ENCODE assay signal across 10 cellular contexts in genomic region chr1:231512147-231512698, GRCh38. TPM values are rescaled to one million over a fixed set of nuclear protein-coding genes. Genes with fewer than 3 reads are reported as not detected.
DNase-seq lines count a peak whose midpoint lies in the region; ATAC-seq, FAIRE-seq and TF ChIP-seq lines count a peak whose summit lies in the region.
"Had no signal": no experiment of that assay in that cellular context is flagged by ENCODE, and none has a peak within 500 bp of the region (broad histone marks: within the 10 kb centered on the region; RNA-seq: fewer than 3 reads in every experiment).

No MANE protein-coding gene starts in this region.

- ATAC-seq in HepG2 (peak; percentile 76), right lobe of liver (no peak), body of pancreas (no peak)

- POLR2A ChIA-PET in HepG2 (lab: Yijun Ruan, JAX) = no interaction called here

- no peak overlapping the region for H3K9ac ChIP-seq in HepG2 (ENCODE audit: insufficient read depth, low read depth, low read length)

- no peak for TF ChIP-seq RAD21 in HepG2 (CRISPR knock-in tag; IDR thresholded peaks at IDR 0.05)

- H4K20me1 ChIP-seq in HepG2 (ENCODE audit: insufficient read depth, low read length) = no peaks in the 10 kb centered on the region

- H3K4me2 ChIP-seq in HepG2 (ENCODE audit: low read depth, low read length) = peak overlapping the region; percentile 53

- peak overlapping the region in 2 of 3 experiments; percentile 12 to 20; a peak in 2 of 6 replicates for H3K4me3 ChIP-seq in HepG2 (replicated peaks in 1 of 3; ENCODE audit: insufficient read depth in 1 of 3, low read depth in 2 of 3, low read length in 3 of 3)
- no peak overlapping the region for H3K4me3 ChIP-seq in right lobe of liver
- no peak overlapping the region for H3K4me3 ChIP-seq in epithelial cell of esophagus (ENCODE audit: low read length)
- no peak overlapping the region for H3K4me3 ChIP-seq in body of pancreas
- H3K4me3 ChIP-seq in esophagus squamous epithelium = no peak overlapping the region

- H3K27ac ChIP-seq in HepG2 (ENCODE audit: extremely low read length, insufficient read depth, low read length) = no peak overlapping the region
- no peak overlapping the region for H3K27ac ChIP-seq in right lobe of liver
- no peak overlapping the region for H3K27ac ChIP-seq in body of pancreas
- peak overlapping the region in 1 of 4 donors; percentile 22 for H3K27ac ChIP-seq in esophagus squamous epithelium

- no peaks in the 10 kb centered on the region for H3K9me3 ChIP-seq in HepG2 (ENCODE audit: low read length)
- H3K9me3 ChIP-seq in right lobe of liver = no peaks in the 10 kb centered on the region
- H3K9me3 ChIP-seq in body of pancreas = no peaks in the 10 kb centered on the region
- H3K9me3 ChIP-seq in esophagus squamous epithelium = no peaks in the 10 kb centered on the region
- H3K9me3 ChIP-seq: BE2C had no signal

- BruUV-seq in HepG2 (replicated peaks; lab: Mats Ljungman, UMichigan) = no TSS peak

- in situ Hi-C loops in HepG2 (cut with HindIII; ENCODE audit: extremely low pct_ligation_motif_present, low pct_unique_long_range_greater_than_20kb) = no loop called here

- intact Hi-C loops in HepG2 (cut with micrococcal nuclease; ENCODE audit: unreplicated experiment) (no loop called here), right lobe of liver (cut with DNase I) (no loop called here), body of pancreas (cut with DNase I) (loop anchor here (10.0 kb wide), 1 partner anchor 77 kb away; no protein-coding TSS in a partner anchor), esophagus squamous epithelium (cut with DNase I) (no loop called here)

- WGBS in HepG2 (ENCODE audit: low lambda C conversion rate) = 34% methylated on average over 2 of the region's 2 CpGs
- WGBS in right lobe of liver (ENCODE audit: insufficient coverage, low coverage, low lambda C conversion rate, missing lambda C conversion rate) = 81% methylated on average over 2 of the region's 2 CpGs
- 81 to 93% methylated on average over 2 of the region's 2 CpGs for WGBS in body of pancreas, 2 donors
- WGBS in esophagus squamous epithelium, 2 donors = 53% methylated on average over 2 of the region's 2 CpGs

- no peak for FAIRE-seq in HepG2 (lab: Jason Lieb, UNC)

- CTCF ChIA-PET in HepG2 (lab: Yijun Ruan, JAX; ENCODE audit: low intra/inter-chr PET ratio, low total read pairs) = no interaction called here

- DNase-seq in HepG2 (ENCODE audit: low spot score) (peak; percentile 91), right lobe of liver (no peak), HT1080 (ENCODE audit: low read depth) (peak; percentile 77), epithelial cell of esophagus (ENCODE audit: low read depth) (peak; percentile 44), body of pancreas (no peak), AML-193 (lab: John Stamatoyannopoulos, UW) (no peak), esophagus squamous epithelium (lab: John Stamatoyannopoulos, UW) (no peak), NCI-H345 (lab: John Stamatoyannopoulos, UW) (no peak)
- DNase-seq: BE2C; stimulated activated CD4-positive, alpha-beta T cell treated with anti-CD3 and anti-CD28 coated beads, Interleukin-15, amount 100 ng/mL, for 24 hours had no signal

- H3K4me1 ChIP-seq in HepG2 (ENCODE audit: insufficient read depth, low read length) (peaks cover 31% of the 10 kb centered on the region), right lobe of liver (no peaks in the 10 kb centered on the region), body of pancreas (no peaks in the 10 kb centered on the region), esophagus squamous epithelium (peaks cover 0 to 18% (median 0%) of the 10 kb centered on the region in 3 donors)

- TF ChIP-seq CTCF in HepG2 (CRISPR knock-in tag; IDR thresholded peaks at IDR 0.05) (no peak), right lobe of liver (IDR thresholded peaks at IDR 0.05) (no peak), epithelial cell of esophagus (IDR thresholded peaks at IDR 0.05; ENCODE audit: insufficient read depth, low read depth, low read length, missing control alignments) (no peak), body of pancreas (IDR thresholded peaks at IDR 0.05) (no peak), esophagus squamous epithelium (IDR thresholded peaks at IDR 0.05) (no peak)

- H3K27me3 ChIP-seq in HepG2 (ENCODE audit: control insufficient read depth in 1 of 2, insufficient read depth in 2 of 2, low read length in 2 of 2) = no peaks in the 10 kb centered on the region; a peak in 1 of 5 replicates
- no peaks in the 10 kb centered on the region for H3K27me3 ChIP-seq in right lobe of liver
- H3K27me3 ChIP-seq in body of pancreas = no peaks in the 10 kb centered on the region
- no peaks in the 10 kb centered on the region for H3K27me3 ChIP-seq in esophagus squamous epithelium
- H3K27me3 ChIP-seq: BE2C had no signal

- H3K36me3 ChIP-seq in HepG2 (replicated peaks in 1 of 2; ENCODE audit: control insufficient read depth in 1 of 2, insufficient read depth in 2 of 2, low read length in 2 of 2) = no peaks in the 10 kb centered on the region
- no peaks in the 10 kb centered on the region for H3K36me3 ChIP-seq in right lobe of liver
- no peaks in the 10 kb centered on the region for H3K36me3 ChIP-seq in body of pancreas (replicated peaks in 1 of 2; ENCODE audit: insufficient read depth in 1 of 2, low read depth in 2 of 2)
- no peaks in the 10 kb centered on the region for H3K36me3 ChIP-seq in esophagus squamous epithelium
- H3K36me3 ChIP-seq: BE2C had no signal

- peak in 1 of 2 experiments; percentile 70; a peak in 1 of 4 replicates for TF ChIP-seq EP300 in HepG2 (IDR thresholded peaks at IDR 0.05; ENCODE audit: low read depth in 2 of 2, low read length in 2 of 2)
- TF ChIP-seq EP300 in HepG2 (CRISPR knock-in tag; IDR thresholded peaks at IDR 0.05; ENCODE audit: borderline replicate concordance) = peak; percentile 75

- no peaks in the 10 kb centered on the region for H3K79me2 ChIP-seq in HepG2 (ENCODE audit: insufficient read depth, low read length)

- H2AFZ ChIP-seq in HepG2 (ENCODE audit: low read length) = peak overlapping the region; percentile 78

- TF ChIP-seq POLR2A in HepG2 (IDR thresholded peaks at IDR 0.05; ENCODE audit: insufficient read depth in 1 of 2, low read depth in 2 of 2, low read length in 2 of 2) = no peak
- no peak for TF ChIP-seq POLR2A in right lobe of liver (IDR thresholded peaks at IDR 0.05)
- TF ChIP-seq POLR2A in body of pancreas (IDR thresholded peaks at IDR 0.05) = no peak
- TF ChIP-seq POLR2A in esophagus squamous epithelium (IDR thresholded peaks at IDR 0.05) = no peak

TF ChIP-seq in HepG2, 621 proteins besides CTCF, POLR2A, EP300 and RAD21 (continues in another document):
- TF ChIP-seq RBM39 (IDR thresholded peaks at IDR 0.05; ENCODE audit: low read depth, low read length, poor library complexity, severe bottlenecking) = no peak
- TF ChIP-seq ZNF468 (CRISPR knock-in tag; IDR thresholded peaks at IDR 0.05) = no peak

RNA-seq across cellular contexts. Expression of gene TSNAX, which starts 16.2 kb away (rescaled TPM):
- total RNA-seq in HepG2 (2016; rRNA removed; fragmentation: Illumina TruSeq; extraction: Trizol) (46.2 and 69.1 TPM in 2 replicates), right lobe of liver (10 to 100 TPM; 11.5 to 18.6 (median 13.6) TPM), body of pancreas (10 to 100 TPM in 1 of 2 donors, 1 to 10 TPM in 1; 4.0 to 11.9 TPM), esophagus squamous epithelium (10 to 100 TPM; 11.6 to 28.4 (median 22.3) TPM)
- 2.2 and 3.2 TPM in 2 replicates for total RNA-seq in HepG2 (2016; cell fraction: cytosol; rRNA removed; fragmentation: Illumina TruSeq; extraction: Trizol; ENCODE audit: low read depth)
- total RNA-seq in HepG2 (2016; cell fraction: insoluble cytoplasmic fraction; rRNA removed; fragmentation: Illumina TruSeq; extraction: Trizol) = 44.6 and 70.5 TPM in 2 replicates
- 8.1 and 9.0 TPM in 2 replicates for total RNA-seq in HepG2 (2016; cell fraction: membrane; rRNA removed; fragmentation: Illumina TruSeq; extraction: Trizol)
- 22.7 and 27.8 TPM in 2 replicates for total RNA-seq in HepG2 (2016; cell fraction: nucleus; rRNA removed; fragmentation: Illumina TruSeq; extraction: Trizol)
- polyA plus RNA-seq in HepG2 (2011; rRNA removed) = 13.2 and 13.7 TPM in 2 replicates
- 6.7 and 10.9 TPM in 2 replicates for polyA plus RNA-seq in HepG2 (2011; cell fraction: cytosol; rRNA removed)
- 3.5 and 5.3 TPM in 2 replicates for polyA plus RNA-seq in HepG2 (2011; cell fraction: nucleus; rRNA removed)
- 18.7 and 26.6 TPM in 2 replicates for polyA plus RNA-seq in HepG2 (2012)
- 1.1 and 1.2 TPM in 2 replicates for polyA plus RNA-seq in HepG2 (2016; cell fraction: cytosol; fragmentation: Illumina TruSeq; extraction: Trizol; ENCODE audit: low read depth)
- polyA plus RNA-seq in HepG2 (2016; cell fraction: insoluble cytoplasmic fraction; fragmentation: Illumina TruSeq; extraction: Trizol; ENCODE audit: low read depth) = 48.3 and 54.6 TPM in 2 replicates
- 4.1 and 4.7 TPM in 2 replicates for polyA plus RNA-seq in HepG2 (2016; cell fraction: membrane; fragmentation: Illumina TruSeq; extraction: Trizol; ENCODE audit: low read depth)
- polyA plus RNA-seq in HepG2 (2016; cell fraction: nucleus; fragmentation: Illumina TruSeq; extraction: Trizol; ENCODE audit: insufficient read depth, low read depth) = 19.9 TPM in 2 replicates
- 19.9 and 39.5 TPM in 2 replicates for polyA minus RNA-seq in HepG2 (2011; rRNA and poly(A)+ RNA removed; ENCODE audit: low replicate concordance)
- 12.7 and 14.0 TPM in 2 replicates for polyA minus RNA-seq in HepG2 (2011; cell fraction: cytosol; rRNA and poly(A)+ RNA removed)
- 19.2 and 20.3 TPM in 2 replicates for polyA minus RNA-seq in HepG2 (2011; cell fraction: nucleus; rRNA and poly(A)+ RNA removed)
- 33.6 and 34.8 TPM in 2 replicates for total RNA-seq in HT1080 (2014; rRNA removed; shearing (Covaris generic))
- polyA plus RNA-seq in HT1080 (2015; cell fraction: cytosol; rRNA removed) = 40.5 and 46.3 TPM in 2 replicates
- 49.9 and 51.6 TPM in 2 replicates for polyA plus RNA-seq in HT1080 (2015; cell fraction: nucleus; rRNA removed)

Comparison
In these comparisons a context has a peak if more than half of its experiments do, and no peak if none do; other contexts are left out.
1. DNase-seq: peak in HepG2 (single experiment), HT1080 (single experiment) and epithelial cell of esophagus (single experiment); none in right lobe of liver (0 of 3), body of pancreas (0 of 4), AML-193 (0 of 2), esophagus squamous epithelium (single experiment) and NCI-H345 (single experiment).
2. H3K4me3 ChIP-seq: peak in HepG2 (2 of 3); none in right lobe of liver (0 of 3), epithelial cell of esophagus (single experiment), body of pancreas (0 of 2) and esophagus squamous epithelium (0 of 4).